ENCODE assay signal across 1 cellular context in the genomic region with DNA sequence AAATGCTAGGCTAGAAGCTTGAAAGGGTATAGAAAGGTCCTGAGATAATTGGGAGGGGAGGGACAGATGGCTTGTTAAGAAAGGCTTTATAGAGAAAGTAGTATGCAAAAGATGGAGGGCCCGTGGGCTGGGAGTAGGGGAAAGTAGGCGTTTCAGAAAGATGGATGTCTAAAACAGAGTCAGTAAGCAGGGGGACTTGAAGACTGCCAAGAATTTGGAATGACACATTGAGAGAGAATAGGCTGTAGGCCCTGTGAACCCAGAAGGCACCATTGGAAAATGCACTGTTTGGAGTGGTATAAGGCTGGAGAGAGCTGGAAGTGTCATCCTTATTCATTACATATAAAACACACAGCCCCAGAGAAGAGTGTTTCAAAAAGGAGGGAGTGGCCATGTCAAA.
TF ChIP-seq lines count a peak whose summit lies in the region.

No MANE protein-coding gene starts in this region.

TF ChIP-seq in HCT116, 20 proteins besides CTCF, POLR2A, EP300 and RAD21 (continued from another document):
- no peak for TF ChIP-seq EGR1 (IDR thresholded peaks at IDR 0.05; ENCODE audit: low read depth)
- TF ChIP-seq EZH2 (IDR thresholded peaks at IDR 0.05): no peak
- TF ChIP-seq, protein P1, sequence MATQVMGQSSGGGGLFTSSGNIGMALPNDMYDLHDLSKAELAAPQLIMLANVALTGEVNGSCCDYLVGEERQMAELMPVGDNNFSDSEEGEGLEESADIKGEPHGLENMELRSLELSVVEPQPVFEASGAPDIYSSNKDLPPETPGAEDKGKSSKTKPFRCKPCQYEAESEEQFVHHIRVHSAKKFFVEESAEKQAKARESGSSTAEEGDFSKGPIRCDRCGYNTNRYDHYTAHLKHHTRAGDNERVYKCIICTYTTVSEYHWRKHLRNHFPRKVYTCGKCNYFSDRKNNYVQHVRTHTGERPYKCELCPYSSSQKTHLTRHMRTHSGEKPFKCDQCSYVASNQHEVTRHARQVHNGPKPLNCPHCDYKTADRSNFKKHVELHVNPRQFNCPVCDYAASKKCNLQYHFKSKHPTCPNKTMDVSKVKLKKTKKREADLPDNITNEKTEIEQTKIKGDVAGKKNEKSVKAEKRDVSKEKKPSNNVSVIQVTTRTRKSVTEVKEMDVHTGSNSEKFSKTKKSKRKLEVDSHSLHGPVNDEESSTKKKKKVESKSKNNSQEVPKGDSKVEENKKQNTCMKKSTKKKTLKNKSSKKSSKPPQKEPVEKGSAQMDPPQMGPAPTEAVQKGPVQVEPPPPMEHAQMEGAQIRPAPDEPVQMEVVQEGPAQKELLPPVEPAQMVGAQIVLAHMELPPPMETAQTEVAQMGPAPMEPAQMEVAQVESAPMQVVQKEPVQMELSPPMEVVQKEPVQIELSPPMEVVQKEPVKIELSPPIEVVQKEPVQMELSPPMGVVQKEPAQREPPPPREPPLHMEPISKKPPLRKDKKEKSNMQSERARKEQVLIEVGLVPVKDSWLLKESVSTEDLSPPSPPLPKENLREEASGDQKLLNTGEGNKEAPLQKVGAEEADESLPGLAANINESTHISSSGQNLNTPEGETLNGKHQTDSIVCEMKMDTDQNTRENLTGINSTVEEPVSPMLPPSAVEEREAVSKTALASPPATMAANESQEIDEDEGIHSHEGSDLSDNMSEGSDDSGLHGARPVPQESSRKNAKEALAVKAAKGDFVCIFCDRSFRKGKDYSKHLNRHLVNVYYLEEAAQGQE (IDR thresholded peaks at IDR 0.05; ENCODE audit: low read depth): no peak
- TF ChIP-seq SP1 (IDR thresholded peaks at IDR 0.05; ENCODE audit: low read depth): no peak
- no peak for TF ChIP-seq JUND (IDR thresholded peaks at IDR 0.05)
- no peak for TF ChIP-seq CBX3 (IDR thresholded peaks at IDR 0.05; ENCODE audit: low read depth)
- no peak; the same call in 1 of the 2 replicates for TF ChIP-seq CEBPB (IDR thresholded peaks at IDR 0.05; ENCODE audit: low read depth)
- TF ChIP-seq SIN3A (IDR thresholded peaks at IDR 0.05; ENCODE audit: low read depth): no peak
- no peak for TF ChIP-seq ELF1 (IDR thresholded peaks at IDR 0.05; ENCODE audit: borderline replicate concordance, low read depth)
- no peak for TF ChIP-seq YY1 (IDR thresholded peaks at IDR 0.05; ENCODE audit: extremely low read depth, insufficient replicate concordance, low read depth, low read length)
- TF ChIP-seq, protein P2, sequence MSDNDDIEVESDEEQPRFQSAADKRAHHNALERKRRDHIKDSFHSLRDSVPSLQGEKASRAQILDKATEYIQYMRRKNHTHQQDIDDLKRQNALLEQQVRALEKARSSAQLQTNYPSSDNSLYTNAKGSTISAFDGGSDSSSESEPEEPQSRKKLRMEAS (IDR thresholded peaks at IDR 0.05): no peak
- TF ChIP-seq ZFX (IDR thresholded peaks at IDR 0.05): no peak
- TF ChIP-seq SRF (IDR thresholded peaks at IDR 0.05; ENCODE audit: low read depth): no peak
- TF ChIP-seq TCF7L2 (IDR thresholded peaks at IDR 0.05; ENCODE audit: borderline replicate concordance, extremely low read depth, insufficient read depth, insufficient read length): no peak
- TF ChIP-seq POLR2AphosphoS5 (IDR thresholded peaks at IDR 0.05; ENCODE audit: low read depth, low read length): no peak
